Comparison of ENCODE assay signal across 8 cellular contexts in the genomic region with DNA sequence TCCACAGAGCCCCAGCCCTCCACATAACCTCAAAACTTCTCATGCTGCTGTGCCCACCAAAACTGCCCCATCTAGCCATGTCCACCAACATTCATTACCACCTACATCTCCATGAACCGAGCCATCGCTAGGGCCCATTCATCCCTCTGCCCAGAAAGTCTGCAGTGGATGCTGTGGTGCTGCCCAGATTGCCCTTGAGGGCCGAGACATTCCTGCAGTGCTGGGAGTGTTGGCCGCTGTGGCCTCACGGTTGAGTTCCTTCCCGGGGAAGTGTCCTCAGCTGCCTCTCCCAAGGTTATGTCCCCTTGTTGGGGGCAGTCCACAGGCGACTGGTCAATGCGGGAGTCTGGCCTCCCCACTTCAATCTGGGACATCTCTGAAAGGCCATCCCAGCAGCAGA. TPM values are rescaled to one million over a fixed set of nuclear protein-coding genes. Genes with fewer than 3 reads are reported as not detected.
"Had no signal": no experiment of that assay in that cellular context is flagged by ENCODE, and none has a peak within 500 bp of the region (broad histone marks: within the 10 kb centered on the region; RNA-seq: fewer than 3 reads in every experiment).

No MANE protein-coding gene starts in this region.

- H3K4me1 ChIP-seq: HAP-1 had no signal

- H3K4me3 Mint-ChIP-seq: GM23338, HFFc6, IgD-negative memory B cell had no signal

- H3K9me3 Mint-ChIP-seq: GM23338, HFFc6, IgD-negative memory B cell had no signal

- DNase-seq: H7, HFFc6 had no signal

- H2AFZ ChIP-seq: GM23338 had no signal

- H3K27ac Mint-ChIP-seq: GM23338, HFFc6, IgD-negative memory B cell had no signal

- H3K4me3 ChIP-seq: GM23338, HAP-1 had no signal

- H3K4me2 ChIP-seq: GM23338 had no signal

- H3K27ac ChIP-seq: HL-60 had no signal

- FAIRE-seq: HepG2 had no signal

- H3K36me3 ChIP-seq: HAP-1 had no signal

- H3K9me3 ChIP-seq: HAP-1 had no signal

RNA-seq across cellular contexts. Expression of a gene that starts 30.3 kb away (rescaled TPM):
- total RNA-seq: GM23338, HepG2, HFFc6, HT1080 had no signal
- polyA plus RNA-seq: HepG2, IgD-negative memory B cell had no signal
